1 cellular context compared by ENCODE assay signal in the genomic region with DNA sequence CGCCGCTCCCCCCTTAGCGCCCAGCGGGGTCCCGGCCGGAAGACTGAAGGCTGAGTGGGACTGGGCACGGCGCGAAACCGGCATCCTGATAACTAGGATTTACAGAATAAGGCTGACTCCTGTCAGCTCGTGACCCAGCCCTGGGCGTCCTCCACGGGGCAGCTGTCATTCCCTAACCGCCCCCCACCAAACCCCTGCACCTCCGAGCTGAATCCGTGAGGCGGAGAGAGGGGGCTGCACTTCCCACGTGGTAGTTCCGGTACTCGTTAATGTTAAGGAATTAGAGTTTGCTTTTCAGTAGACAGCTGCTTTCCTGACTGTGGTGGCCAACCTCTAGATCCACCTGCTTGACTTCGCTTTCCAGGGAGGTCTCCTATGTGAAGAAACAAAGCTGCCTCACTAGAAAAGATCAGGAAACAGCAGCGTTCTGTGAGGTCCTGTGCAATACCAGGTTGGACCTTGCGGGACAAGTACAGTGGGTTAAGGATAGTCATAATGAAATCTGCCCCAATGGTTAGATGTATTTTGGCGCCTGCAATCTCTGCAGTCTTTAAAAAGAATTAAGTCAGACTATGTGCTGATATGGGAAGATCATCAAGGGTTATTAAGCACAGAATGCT.
TF ChIP-seq lines count a peak whose summit lies in the region.

No MANE protein-coding gene starts in this region.

TF ChIP-seq in HepG2, 621 proteins besides CTCF, POLR2A, EP300 and RAD21 (continues in another document):
- TF ChIP-seq FIP1L1 (IDR thresholded peaks at IDR 0.05; ENCODE audit: borderline replicate concordance, insufficient read depth, low read depth, low read length) (no peak), MED8 (CRISPR knock-in tag; IDR thresholded peaks at IDR 0.05; ENCODE audit: insufficient replicate concordance) (no peak), ZNF496 (CRISPR knock-in tag; IDR thresholded peaks at IDR 0.05; ENCODE audit: insufficient replicate concordance) (no peak), ZNF83 (CRISPR knock-in tag; IDR thresholded peaks at IDR 0.05; ENCODE audit: borderline replicate concordance) (no peak), HOXA5 (CRISPR knock-in tag; IDR thresholded peaks at IDR 0.05) (no peak), ZNF367 (CRISPR knock-in tag; IDR thresholded peaks at IDR 0.05; ENCODE audit: borderline replicate concordance) (no peak), ZNF234 (CRISPR knock-in tag; conservative IDR thresholded peaks at IDR 0.05) (0 out of 2 replicates have a peak, but pooled peaks have one; percentile 2), ZNF446 (CRISPR knock-in tag; IDR thresholded peaks at IDR 0.05) (no peak), HHEX (CRISPR knock-in tag; IDR thresholded peaks at IDR 0.05) (no peak), ZBTB49 (CRISPR knock-in tag; IDR thresholded peaks at IDR 0.05; ENCODE audit: borderline replicate concordance) (no peak), FLYWCH1 (CRISPR knock-in tag; IDR thresholded peaks at IDR 0.05) (peak; percentile 80; the same call in 1 of the 2 replicates), ZNF557 (CRISPR knock-in tag; IDR thresholded peaks at IDR 0.05) (peak; percentile 71; the same call in 1 of the 2 replicates), ZNF784 (CRISPR knock-in tag; IDR thresholded peaks at IDR 0.05; ENCODE audit: borderline replicate concordance) (no peak; the same call in 1 of the 2 replicates), ERF (CRISPR knock-in tag; IDR thresholded peaks at IDR 0.05) (no peak), GFI1 (CRISPR knock-in tag; IDR thresholded peaks at IDR 0.05; ENCODE audit: borderline replicate concordance) (no peak), ZNF891 (CRISPR knock-in tag; IDR thresholded peaks at IDR 0.05) (0 out of 2 replicates have a peak, but pooled peaks have one; percentile 73), ATF4 (CRISPR knock-in tag; IDR thresholded peaks at IDR 0.05) (no peak), CHD2 (IDR thresholded peaks at IDR 0.05; ENCODE audit: low read depth, low read length) (no peak), ZNF614 (CRISPR knock-in tag; IDR thresholded peaks at IDR 0.05; ENCODE audit: borderline replicate concordance) (no peak), ZBTB7B (CRISPR knock-in tag; IDR thresholded peaks at IDR 0.05) (no peak; the same call in 1 of the 2 replicates), ZNF12 (CRISPR knock-in tag; IDR thresholded peaks at IDR 0.05) (no peak), ZBTB21 (CRISPR knock-in tag; IDR thresholded peaks at IDR 0.05) (no peak), ZNF232 (CRISPR knock-in tag; IDR thresholded peaks at IDR 0.05; ENCODE audit: borderline replicate concordance) (0 out of 2 replicates have a peak, but pooled peaks have one; percentile 18), NFATC3 (CRISPR knock-in tag; IDR thresholded peaks at IDR 0.05) (0 out of 2 replicates have a peak, but pooled peaks have one; percentile 80), SIX4 (CRISPR knock-in tag; IDR thresholded peaks at IDR 0.05) (no peak), NFE2 (CRISPR knock-in tag; IDR thresholded peaks at IDR 0.05) (no peak), ZMYM2 (CRISPR knock-in tag; IDR thresholded peaks at IDR 0.05) (no peak), POLR2AphosphoS5 (IDR thresholded peaks at IDR 0.05; ENCODE audit: low read depth, low read length) (no peak), HDAC2 (CRISPR knock-in tag; IDR thresholded peaks at IDR 0.05) (no peak), PAF1 (CRISPR knock-in tag; IDR thresholded peaks at IDR 0.05) (no peak), SP2 (CRISPR knock-in tag; IDR thresholded peaks at IDR 0.05) (no peak), EHMT2 (IDR thresholded peaks at IDR 0.05; ENCODE audit: borderline replicate concordance, low read depth, low read length) (no peak), HES4 (CRISPR knock-in tag; IDR thresholded peaks at IDR 0.05; ENCODE audit: borderline replicate concordance) (no peak), MYNN (CRISPR knock-in tag; IDR thresholded peaks at IDR 0.05; ENCODE audit: low read depth) (no peak), ZNF746 (CRISPR knock-in tag; IDR thresholded peaks at IDR 0.05) (no peak), ZNF430 (CRISPR knock-in tag; IDR thresholded peaks at IDR 0.05) (0 out of 2 replicates have a peak, but pooled peaks have one; percentile 3), ZNF567 (CRISPR knock-in tag; IDR thresholded peaks at IDR 0.05; ENCODE audit: borderline replicate concordance) (no peak), ARNT (IDR thresholded peaks at IDR 0.05) (no peak), NONO (IDR thresholded peaks at IDR 0.05) (no peak), NONO (CRISPR knock-in tag; conservative IDR thresholded peaks at IDR 0.05) (no peak; the same call in 1 of the 2 replicates), NFE2L1 (CRISPR knock-in tag; IDR thresholded peaks at IDR 0.05; ENCODE audit: borderline replicate concordance) (no peak; the same call in 1 of the 2 replicates), ZNF574 (CRISPR knock-in tag; IDR thresholded peaks at IDR 0.05) (no peak), PHF20 (CRISPR knock-in tag; IDR thresholded peaks at IDR 0.05) (no peak), SP140L (CRISPR knock-in tag; IDR thresholded peaks at IDR 0.05; ENCODE audit: borderline replicate concordance) (no peak), WIZ (CRISPR knock-in tag; IDR thresholded peaks at IDR 0.05) (0 out of 2 replicates have a peak, but pooled peaks have one; percentile 8), HMG20A (CRISPR knock-in tag; IDR thresholded peaks at IDR 0.05; ENCODE audit: borderline replicate concordance) (no peak), MXD4 (CRISPR knock-in tag; IDR thresholded peaks at IDR 0.05) (peak; percentile 59; the same call in 1 of the 2 replicates)
- TF ChIP-seq, protein P1, sequence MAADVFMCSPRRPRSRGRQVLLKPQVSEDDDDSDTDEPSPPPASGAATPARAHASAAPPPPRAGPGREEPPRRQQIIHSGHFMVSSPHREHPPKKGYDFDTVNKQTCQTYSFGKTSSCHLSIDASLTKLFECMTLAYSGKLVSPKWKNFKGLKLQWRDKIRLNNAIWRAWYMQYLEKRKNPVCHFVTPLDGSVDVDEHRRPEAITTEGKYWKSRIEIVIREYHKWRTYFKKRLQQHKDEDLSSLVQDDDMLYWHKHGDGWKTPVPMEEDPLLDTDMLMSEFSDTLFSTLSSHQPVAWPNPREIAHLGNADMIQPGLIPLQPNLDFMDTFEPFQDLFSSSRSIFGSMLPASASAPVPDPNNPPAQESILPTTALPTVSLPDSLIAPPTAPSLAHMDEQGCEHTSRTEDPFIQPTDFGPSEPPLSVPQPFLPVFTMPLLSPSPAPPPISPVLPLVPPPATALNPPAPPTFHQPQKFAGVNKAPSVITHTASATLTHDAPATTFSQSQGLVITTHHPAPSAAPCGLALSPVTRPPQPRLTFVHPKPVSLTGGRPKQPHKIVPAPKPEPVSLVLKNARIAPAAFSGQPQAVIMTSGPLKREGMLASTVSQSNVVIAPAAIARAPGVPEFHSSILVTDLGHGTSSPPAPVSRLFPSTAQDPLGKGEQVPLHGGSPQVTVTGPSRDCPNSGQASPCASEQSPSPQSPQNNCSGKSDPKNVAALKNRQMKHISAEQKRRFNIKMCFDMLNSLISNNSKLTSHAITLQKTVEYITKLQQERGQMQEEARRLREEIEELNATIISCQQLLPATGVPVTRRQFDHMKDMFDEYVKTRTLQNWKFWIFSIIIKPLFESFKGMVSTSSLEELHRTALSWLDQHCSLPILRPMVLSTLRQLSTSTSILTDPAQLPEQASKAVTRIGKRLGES (CRISPR knock-in tag; IDR thresholded peaks at IDR 0.05; ENCODE audit: borderline replicate concordance) = no peak
- TF ChIP-seq, protein P2, sequence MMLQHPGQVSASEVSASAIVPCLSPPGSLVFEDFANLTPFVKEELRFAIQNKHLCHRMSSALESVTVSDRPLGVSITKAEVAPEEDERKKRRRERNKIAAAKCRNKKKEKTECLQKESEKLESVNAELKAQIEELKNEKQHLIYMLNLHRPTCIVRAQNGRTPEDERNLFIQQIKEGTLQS (CRISPR knock-in tag; IDR thresholded peaks at IDR 0.05) = no peak
- TF ChIP-seq, protein P3, sequence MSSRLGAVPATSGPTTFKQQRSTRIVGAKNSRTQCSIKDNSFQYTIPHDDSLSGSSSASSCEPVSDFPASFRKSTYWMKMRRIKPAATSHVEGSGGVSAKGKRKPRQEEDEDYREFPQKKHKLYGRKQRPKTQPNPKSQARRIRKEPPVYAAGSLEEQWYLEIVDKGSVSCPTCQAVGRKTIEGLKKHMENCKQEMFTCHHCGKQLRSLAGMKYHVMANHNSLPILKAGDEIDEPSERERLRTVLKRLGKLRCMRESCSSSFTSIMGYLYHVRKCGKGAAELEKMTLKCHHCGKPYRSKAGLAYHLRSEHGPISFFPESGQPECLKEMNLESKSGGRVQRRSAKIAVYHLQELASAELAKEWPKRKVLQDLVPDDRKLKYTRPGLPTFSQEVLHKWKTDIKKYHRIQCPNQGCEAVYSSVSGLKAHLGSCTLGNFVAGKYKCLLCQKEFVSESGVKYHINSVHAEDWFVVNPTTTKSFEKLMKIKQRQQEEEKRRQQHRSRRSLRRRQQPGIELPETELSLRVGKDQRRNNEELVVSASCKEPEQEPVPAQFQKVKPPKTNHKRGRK (CRISPR knock-in tag; IDR thresholded peaks at IDR 0.05) = no peak
- TF ChIP-seq, protein P4, sequence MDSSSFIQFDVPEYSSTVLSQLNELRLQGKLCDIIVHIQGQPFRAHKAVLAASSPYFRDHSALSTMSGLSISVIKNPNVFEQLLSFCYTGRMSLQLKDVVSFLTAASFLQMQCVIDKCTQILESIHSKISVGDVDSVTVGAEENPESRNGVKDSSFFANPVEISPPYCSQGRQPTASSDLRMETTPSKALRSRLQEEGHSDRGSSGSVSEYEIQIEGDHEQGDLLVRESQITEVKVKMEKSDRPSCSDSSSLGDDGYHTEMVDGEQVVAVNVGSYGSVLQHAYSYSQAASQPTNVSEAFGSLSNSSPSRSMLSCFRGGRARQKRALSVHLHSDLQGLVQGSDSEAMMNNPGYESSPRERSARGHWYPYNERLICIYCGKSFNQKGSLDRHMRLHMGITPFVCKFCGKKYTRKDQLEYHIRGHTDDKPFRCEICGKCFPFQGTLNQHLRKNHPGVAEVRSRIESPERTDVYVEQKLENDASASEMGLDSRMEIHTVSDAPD (CRISPR knock-in tag; IDR thresholded peaks at IDR 0.05) = no peak
- TF ChIP-seq, protein P5, sequence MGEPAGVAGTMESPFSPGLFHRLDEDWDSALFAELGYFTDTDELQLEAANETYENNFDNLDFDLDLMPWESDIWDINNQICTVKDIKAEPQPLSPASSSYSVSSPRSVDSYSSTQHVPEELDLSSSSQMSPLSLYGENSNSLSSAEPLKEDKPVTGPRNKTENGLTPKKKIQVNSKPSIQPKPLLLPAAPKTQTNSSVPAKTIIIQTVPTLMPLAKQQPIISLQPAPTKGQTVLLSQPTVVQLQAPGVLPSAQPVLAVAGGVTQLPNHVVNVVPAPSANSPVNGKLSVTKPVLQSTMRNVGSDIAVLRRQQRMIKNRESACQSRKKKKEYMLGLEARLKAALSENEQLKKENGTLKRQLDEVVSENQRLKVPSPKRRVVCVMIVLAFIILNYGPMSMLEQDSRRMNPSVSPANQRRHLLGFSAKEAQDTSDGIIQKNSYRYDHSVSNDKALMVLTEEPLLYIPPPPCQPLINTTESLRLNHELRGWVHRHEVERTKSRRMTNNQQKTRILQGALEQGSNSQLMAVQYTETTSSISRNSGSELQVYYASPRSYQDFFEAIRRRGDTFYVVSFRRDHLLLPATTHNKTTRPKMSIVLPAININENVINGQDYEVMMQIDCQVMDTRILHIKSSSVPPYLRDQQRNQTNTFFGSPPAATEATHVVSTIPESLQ (CRISPR knock-in tag; conservative IDR thresholded peaks at IDR 0.05) = no peak
